In the genomic region with DNA sequence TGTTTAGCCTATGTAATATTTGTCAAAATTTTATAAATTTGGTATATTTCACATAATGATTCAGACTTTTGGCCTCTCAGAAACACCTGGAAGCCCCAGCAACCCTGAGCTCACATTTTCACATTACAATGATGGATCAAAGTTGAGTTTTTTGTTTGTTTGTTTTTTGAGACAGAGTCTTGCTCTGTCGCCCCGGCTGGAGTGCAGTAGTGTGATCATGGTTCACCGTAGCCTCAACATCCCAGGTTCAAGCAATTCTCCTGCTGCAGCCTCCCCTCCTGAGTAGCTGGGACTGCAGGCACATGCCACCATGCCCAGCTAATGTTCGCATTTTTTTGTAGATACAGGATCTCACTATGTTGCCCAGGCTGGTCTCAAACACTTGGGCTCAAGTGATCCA, we compare ENCODE assay signal across 2 cellular contexts.
TF ChIP-seq lines count a peak whose summit lies in the region.

No MANE protein-coding gene starts in this region.

TF ChIP-seq in WTC11, 78 proteins besides CTCF, POLR2A, EP300 and RAD21:
- TF ChIP-seq TEAD1 (CRISPR knock-in tag; IDR thresholded peaks at IDR 0.05) (no peak), ZNF121 (CRISPR knock-in tag; IDR thresholded peaks at IDR 0.05) (peak; percentile 75; the same call in 1 of the 2 replicates)

TF ChIP-seq in HepG2, 621 proteins besides CTCF, POLR2A, EP300 and RAD21:
- TF ChIP-seq, protein P1, sequence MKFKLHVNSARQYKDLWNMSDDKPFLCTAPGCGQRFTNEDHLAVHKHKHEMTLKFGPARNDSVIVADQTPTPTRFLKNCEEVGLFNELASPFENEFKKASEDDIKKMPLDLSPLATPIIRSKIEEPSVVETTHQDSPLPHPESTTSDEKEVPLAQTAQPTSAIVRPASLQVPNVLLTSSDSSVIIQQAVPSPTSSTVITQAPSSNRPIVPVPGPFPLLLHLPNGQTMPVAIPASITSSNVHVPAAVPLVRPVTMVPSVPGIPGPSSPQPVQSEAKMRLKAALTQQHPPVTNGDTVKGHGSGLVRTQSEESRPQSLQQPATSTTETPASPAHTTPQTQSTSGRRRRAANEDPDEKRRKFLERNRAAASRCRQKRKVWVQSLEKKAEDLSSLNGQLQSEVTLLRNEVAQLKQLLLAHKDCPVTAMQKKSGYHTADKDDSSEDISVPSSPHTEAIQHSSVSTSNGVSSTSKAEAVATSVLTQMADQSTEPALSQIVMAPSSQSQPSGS (CRISPR knock-in tag; IDR thresholded peaks at IDR 0.05): no peak
- TF ChIP-seq SRSF1 (optimal IDR thresholded peaks at IDR 0.05; ENCODE audit: low read depth, low read length): no peak
- no peak for TF ChIP-seq ZFAT (CRISPR knock-in tag; conservative IDR thresholded peaks at IDR 0.05)
- TF ChIP-seq ZNF441 (CRISPR knock-in tag; IDR thresholded peaks at IDR 0.05; ENCODE audit: borderline replicate concordance): 0 out of 2 replicates have a peak, but pooled peaks have one; percentile 46
- TF ChIP-seq, protein P2, sequence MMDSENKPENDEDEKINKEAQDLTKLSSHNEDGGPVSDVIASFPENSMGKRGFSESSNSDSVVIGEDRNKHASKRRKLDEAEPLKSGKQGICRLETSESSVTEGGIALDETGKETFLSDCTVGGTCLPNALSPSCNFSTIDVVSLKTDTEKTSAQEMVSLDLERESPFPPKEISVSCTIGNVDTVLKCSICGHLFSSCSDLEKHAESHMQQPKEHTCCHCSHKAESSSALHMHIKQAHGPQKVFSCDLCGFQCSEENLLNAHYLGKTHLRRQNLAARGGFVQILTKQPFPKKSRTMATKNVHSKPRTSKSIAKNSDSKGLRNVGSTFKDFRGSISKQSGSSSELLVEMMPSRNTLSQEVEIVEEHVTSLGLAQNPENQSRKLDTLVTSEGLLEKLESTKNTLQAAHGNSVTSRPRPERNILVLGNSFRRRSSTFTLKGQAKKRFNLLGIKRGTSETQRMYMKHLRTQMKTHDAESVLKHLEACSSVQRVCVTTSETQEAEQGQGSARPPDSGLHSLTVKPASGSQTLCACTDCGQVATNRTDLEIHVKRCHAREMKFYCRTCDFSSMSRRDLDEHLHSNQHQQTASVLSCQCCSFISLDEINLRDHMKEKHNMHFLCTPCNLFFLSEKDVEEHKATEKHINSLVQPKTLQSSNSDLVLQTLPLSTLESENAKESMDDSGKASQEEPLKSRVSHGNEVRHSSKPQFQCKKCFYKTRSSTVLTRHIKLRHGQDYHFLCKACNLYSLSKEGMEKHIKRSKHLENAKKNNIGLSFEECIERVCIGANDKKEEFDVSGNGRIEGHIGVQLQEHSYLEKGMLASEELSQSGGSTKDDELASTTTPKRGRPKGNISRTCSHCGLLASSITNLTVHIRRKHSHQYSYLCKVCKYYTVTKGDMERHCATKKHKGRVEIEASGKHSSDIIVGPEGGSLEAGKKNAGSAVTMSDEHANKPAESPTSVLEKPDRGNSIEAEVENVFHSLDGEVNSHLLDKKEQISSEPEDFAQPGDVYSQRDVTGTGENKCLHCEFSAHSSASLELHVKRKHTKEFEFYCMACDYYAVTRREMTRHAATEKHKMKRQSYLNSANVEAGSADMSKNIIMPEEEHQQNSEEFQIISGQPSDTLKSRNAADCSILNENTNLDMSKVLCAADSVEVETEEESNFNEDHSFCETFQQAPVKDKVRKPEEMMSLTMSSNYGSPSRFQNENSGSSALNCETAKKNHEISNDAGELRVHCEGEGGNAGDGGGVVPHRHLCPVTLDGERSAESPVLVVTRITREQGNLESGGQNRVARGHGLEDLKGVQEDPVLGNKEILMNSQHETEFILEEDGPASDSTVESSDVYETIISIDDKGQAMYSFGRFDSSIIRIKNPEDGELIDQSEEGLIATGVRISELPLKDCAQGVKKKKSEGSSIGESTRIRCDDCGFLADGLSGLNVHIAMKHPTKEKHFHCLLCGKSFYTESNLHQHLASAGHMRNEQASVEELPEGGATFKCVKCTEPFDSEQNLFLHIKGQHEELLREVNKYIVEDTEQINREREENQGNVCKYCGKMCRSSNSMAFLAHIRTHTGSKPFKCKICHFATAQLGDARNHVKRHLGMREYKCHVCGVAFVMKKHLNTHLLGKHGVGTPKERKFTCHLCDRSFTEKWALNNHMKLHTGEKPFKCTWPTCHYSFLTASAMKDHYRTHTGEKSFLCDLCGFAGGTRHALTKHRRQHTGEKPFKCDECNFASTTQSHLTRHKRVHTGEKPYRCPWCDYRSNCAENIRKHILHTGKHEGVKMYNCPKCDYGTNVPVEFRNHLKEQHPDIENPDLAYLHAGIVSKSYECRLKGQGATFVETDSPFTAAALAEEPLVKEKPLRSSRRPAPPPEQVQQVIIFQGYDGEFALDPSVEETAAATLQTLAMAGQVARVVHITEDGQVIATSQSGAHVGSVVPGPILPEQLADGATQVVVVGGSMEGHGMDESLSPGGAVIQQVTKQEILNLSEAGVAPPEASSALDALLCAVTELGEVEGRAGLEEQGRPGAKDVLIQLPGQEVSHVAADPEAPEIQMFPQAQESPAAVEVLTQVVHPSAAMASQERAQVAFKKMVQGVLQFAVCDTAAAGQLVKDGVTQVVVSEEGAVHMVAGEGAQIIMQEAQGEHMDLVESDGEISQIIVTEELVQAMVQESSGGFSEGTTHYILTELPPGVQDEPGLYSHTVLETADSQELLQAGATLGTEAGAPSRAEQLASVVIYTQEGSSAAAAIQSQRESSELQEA (CRISPR knock-in tag; IDR thresholded peaks at IDR 0.05; ENCODE audit: not compliant biosample characterization): no peak
- TF ChIP-seq, protein P3, sequence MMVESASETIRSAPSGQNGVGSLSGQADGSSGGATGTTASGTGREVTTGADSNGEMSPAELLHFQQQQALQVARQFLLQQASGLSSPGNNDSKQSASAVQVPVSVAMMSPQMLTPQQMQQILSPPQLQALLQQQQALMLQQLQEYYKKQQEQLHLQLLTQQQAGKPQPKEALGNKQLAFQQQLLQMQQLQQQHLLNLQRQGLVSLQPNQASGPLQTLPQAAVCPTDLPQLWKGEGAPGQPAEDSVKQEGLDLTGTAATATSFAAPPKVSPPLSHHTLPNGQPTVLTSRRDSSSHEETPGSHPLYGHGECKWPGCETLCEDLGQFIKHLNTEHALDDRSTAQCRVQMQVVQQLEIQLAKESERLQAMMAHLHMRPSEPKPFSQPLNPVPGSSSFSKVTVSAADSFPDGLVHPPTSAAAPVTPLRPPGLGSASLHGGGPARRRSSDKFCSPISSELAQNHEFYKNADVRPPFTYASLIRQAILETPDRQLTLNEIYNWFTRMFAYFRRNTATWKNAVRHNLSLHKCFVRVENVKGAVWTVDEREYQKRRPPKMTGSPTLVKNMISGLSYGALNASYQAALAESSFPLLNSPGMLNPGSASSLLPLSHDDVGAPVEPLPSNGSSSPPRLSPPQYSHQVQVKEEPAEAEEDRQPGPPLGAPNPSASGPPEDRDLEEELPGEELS (CRISPR knock-in tag; IDR thresholded peaks at IDR 0.05): 0 out of 2 replicates have a peak, but pooled peaks have one; percentile 19
- TF ChIP-seq ZMYM2 (CRISPR knock-in tag; IDR thresholded peaks at IDR 0.05): no peak
- TF ChIP-seq DNMT1 (CRISPR knock-in tag; IDR thresholded peaks at IDR 0.05): no peak
- TF ChIP-seq HOXA5 (CRISPR knock-in tag; IDR thresholded peaks at IDR 0.05): no peak
- TF ChIP-seq ZNF431 (CRISPR knock-in tag; IDR thresholded peaks at IDR 0.05; ENCODE audit: borderline replicate concordance, low read depth): no peak
- peak; percentile 86 for TF ChIP-seq ZMYM3 (CRISPR knock-in tag; IDR thresholded peaks at IDR 0.05)
- peak; percentile 94 for TF ChIP-seq ZNF121 (CRISPR knock-in tag; IDR thresholded peaks at IDR 0.05)
- TF ChIP-seq, protein P4, sequence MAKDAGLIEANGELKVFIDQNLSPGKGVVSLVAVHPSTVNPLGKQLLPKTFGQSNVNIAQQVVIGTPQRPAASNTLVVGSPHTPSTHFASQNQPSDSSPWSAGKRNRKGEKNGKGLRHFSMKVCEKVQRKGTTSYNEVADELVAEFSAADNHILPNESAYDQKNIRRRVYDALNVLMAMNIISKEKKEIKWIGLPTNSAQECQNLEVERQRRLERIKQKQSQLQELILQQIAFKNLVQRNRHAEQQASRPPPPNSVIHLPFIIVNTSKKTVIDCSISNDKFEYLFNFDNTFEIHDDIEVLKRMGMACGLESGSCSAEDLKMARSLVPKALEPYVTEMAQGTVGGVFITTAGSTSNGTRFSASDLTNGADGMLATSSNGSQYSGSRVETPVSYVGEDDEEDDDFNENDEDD (CRISPR knock-in tag; IDR thresholded peaks at IDR 0.05; ENCODE audit: borderline replicate concordance): no peak
- TF ChIP-seq BRCA1 (CRISPR knock-in tag; IDR thresholded peaks at IDR 0.05): no peak
- TF ChIP-seq, protein P5, sequence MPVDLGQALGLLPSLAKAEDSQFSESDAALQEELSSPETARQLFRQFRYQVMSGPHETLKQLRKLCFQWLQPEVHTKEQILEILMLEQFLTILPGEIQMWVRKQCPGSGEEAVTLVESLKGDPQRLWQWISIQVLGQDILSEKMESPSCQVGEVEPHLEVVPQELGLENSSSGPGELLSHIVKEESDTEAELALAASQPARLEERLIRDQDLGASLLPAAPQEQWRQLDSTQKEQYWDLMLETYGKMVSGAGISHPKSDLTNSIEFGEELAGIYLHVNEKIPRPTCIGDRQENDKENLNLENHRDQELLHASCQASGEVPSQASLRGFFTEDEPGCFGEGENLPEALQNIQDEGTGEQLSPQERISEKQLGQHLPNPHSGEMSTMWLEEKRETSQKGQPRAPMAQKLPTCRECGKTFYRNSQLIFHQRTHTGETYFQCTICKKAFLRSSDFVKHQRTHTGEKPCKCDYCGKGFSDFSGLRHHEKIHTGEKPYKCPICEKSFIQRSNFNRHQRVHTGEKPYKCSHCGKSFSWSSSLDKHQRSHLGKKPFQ (CRISPR knock-in tag; IDR thresholded peaks at IDR 0.05; ENCODE audit: insufficient replicate concordance): peak; percentile 30
- TF ChIP-seq ATM (IDR thresholded peaks at IDR 0.05; ENCODE audit: borderline replicate concordance): no peak
- TF ChIP-seq, protein P6, sequence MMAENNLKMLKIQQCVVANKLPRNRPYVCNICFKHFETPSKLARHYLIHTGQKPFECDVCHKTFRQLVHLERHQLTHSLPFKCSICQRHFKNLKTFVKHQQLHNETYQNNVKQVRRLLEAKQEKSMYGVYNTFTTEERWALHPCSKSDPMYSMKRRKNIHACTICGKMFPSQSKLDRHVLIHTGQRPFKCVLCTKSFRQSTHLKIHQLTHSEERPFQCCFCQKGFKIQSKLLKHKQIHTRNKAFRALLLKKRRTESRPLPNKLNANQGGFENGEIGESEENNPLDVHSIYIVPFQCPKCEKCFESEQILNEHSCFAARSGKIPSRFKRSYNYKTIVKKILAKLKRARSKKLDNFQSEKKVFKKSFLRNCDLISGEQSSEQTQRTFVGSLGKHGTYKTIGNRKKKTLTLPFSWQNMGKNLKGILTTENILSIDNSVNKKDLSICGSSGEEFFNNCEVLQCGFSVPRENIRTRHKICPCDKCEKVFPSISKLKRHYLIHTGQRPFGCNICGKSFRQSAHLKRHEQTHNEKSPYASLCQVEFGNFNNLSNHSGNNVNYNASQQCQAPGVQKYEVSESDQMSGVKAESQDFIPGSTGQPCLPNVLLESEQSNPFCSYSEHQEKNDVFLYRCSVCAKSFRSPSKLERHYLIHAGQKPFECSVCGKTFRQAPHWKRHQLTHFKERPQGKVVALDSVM (CRISPR knock-in tag; IDR thresholded peaks at IDR 0.05): peak; percentile 48
- TF ChIP-seq SALL1 (CRISPR knock-in tag; IDR thresholded peaks at IDR 0.05): peak; percentile 55; the same call in 1 of the 2 replicates
- peak; percentile 15 for TF ChIP-seq HNF4A (CRISPR knock-in tag; IDR thresholded peaks at IDR 0.05)
- no peak for TF ChIP-seq ZNF124 (CRISPR knock-in tag; IDR thresholded peaks at IDR 0.05)
